In the genomic region with DNA sequence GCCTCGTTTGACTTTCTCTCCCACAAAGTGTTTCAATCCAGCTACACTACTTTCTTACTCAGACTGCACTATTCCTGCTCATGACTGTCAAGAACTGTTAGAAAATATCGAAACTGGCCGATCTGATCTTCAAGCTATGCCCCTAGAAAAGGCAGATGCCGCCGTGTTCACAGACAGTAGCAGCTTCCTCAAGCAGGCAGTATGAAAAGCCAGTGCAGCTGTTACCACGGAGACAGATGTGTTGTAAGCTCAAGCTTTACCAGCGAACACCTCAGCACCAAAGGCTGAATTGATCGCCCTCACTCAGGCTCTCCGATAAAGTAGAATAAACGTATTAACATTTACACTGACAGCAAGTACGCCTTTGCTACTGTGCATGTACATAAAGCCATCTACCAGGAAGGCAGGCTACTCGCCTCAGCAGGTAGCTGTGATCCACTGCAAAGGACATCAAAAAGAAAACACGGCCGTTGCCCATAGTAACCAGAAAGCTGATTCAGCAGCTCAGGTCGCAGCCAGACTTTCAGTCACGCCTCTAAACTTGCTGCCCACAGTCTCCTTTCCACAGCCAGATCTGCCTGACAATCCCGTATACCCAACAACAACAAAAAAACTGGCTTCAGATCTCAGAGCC, we compare ENCODE assay signal across 8 cellular contexts.
DNase-seq lines count a peak whose midpoint lies in the region; ATAC-seq, FAIRE-seq and TF ChIP-seq lines count a peak whose summit lies in the region.
"Not testable (repeated sequence)": the region's sequence is repeated elsewhere in the genome, so short reads cannot be mapped to it uniquely, and the experiment has no call there.

No MANE protein-coding gene starts in this region.

- not testable (repeated sequence) for H3K4me3 Mint-ChIP-seq in Calu3 (ENCODE audit: low read depth, unreplicated experiment); T-helper 2 cell treated with Interferon-gamma antibody and Interleukin-4, amounts not matched to agents 5 μg/mL and 100 μg/mL, for 36 hours; activated T-cell treated with anti-CD3 and anti-CD28 coated beads, Interleukin-2, amount 50 U/mL, for 24 hours

- CTCF ChIA-PET in Calu3 (lab: Charles Lee) = not testable (repeated sequence)

- FAIRE-seq in bronchial epithelial cell (lab: Jason Lieb, UNC) = not testable (repeated sequence)

- H3K9ac ChIP-seq in neural cell (ENCODE audit: low read length) = peak overlapping the region; percentile 39

- H3F3A ChIP-seq in neural cell (ENCODE audit: insufficient read depth, low read length, poor library complexity, severe bottlenecking) = not testable (repeated sequence)

- H3K27me3 Mint-ChIP-seq in Calu3 (ENCODE audit: unreplicated experiment) = peaks cover 36% of the 10 kb centered on the region
- H3K27me3 Mint-ChIP-seq in T-helper 2 cell treated with Interferon-gamma antibody and Interleukin-4, amounts not matched to agents 5 μg/mL and 100 μg/mL, for 36 hours (ENCODE audit: low read depth); activated T-cell treated with anti-CD3 and anti-CD28 coated beads, Interleukin-2, amount 50 U/mL, for 24 hours: not testable (repeated sequence)

- intact Hi-C loops in Calu3 (cut with micrococcal nuclease; ENCODE audit: unreplicated experiment) = not testable (repeated sequence)

- not testable (repeated sequence) for ATAC-seq in foreskin keratinocyte

- not testable (repeated sequence) for H3K4me1 Mint-ChIP-seq in Calu3 (ENCODE audit: low read depth, unreplicated experiment); T-helper 2 cell treated with Interferon-gamma antibody and Interleukin-4, amounts not matched to agents 5 μg/mL and 100 μg/mL, for 36 hours (ENCODE audit: low read depth); activated T-cell treated with anti-CD3 and anti-CD28 coated beads, Interleukin-2, amount 50 U/mL, for 24 hours (ENCODE audit: low read depth)

- TF ChIP-seq CTCF in Calu3 (IDR thresholded peaks at IDR 0.05; ENCODE audit: unreplicated experiment); bronchial epithelial cell (IDR thresholded peaks at IDR 0.05; ENCODE audit: insufficient read depth, low read length, severe bottlenecking); foreskin keratinocyte (conservative IDR thresholded peaks at IDR 0.05); neural cell (IDR thresholded peaks at IDR 0.05; ENCODE audit: poor library complexity, severe bottlenecking): not testable (repeated sequence)

- not testable (repeated sequence) for H2AFZ ChIP-seq in neural cell (ENCODE audit: low read depth, low read length)

- not testable (repeated sequence) for H3K9me3 Mint-ChIP-seq in Calu3 (ENCODE audit: low read depth, unreplicated experiment); T-helper 2 cell treated with Interferon-gamma antibody and Interleukin-4, amounts not matched to agents 5 μg/mL and 100 μg/mL, for 36 hours; activated T-cell treated with anti-CD3 and anti-CD28 coated beads, Interleukin-2, amount 50 U/mL, for 24 hours

- not testable (repeated sequence) for H3K79me2 ChIP-seq in neural cell (replicated peaks; ENCODE audit: insufficient read depth, low read length)

- H3K4me2 ChIP-seq in neural cell (ENCODE audit: low read length) = not testable (repeated sequence)

- H3K9me2 ChIP-seq in neural cell (ENCODE audit: insufficient read depth, low read length) = not testable (repeated sequence)

- not testable (repeated sequence) for H4K20me1 ChIP-seq in neural cell (ENCODE audit: insufficient read depth)

- not testable (repeated sequence) for H3K4me3 ChIP-seq in MG63; bronchial epithelial cell (ENCODE audit: low read depth, low read length)
- peak overlapping the region; percentile 50 for H3K4me3 ChIP-seq in neural cell (ENCODE audit: low read length)

- not testable (repeated sequence) for H3K36me3 ChIP-seq in MG63; bronchial epithelial cell (ENCODE audit: control insufficient read depth, insufficient read depth, low read length); neural cell (ENCODE audit: insufficient read depth, low read length)

- not testable (repeated sequence) for H3K9me3 ChIP-seq in MG63; neural cell (ENCODE audit: low read length)

- not testable (repeated sequence) for H3K4me1 ChIP-seq in foreskin keratinocyte

- not testable (repeated sequence) for H3K27ac ChIP-seq in foreskin keratinocyte
- peak overlapping the region; percentile 58 for H3K27ac ChIP-seq in neural cell (ENCODE audit: low read length)

- H3K27me3 ChIP-seq in MG63; bronchial epithelial cell (ENCODE audit: control insufficient read depth, insufficient read depth, low read length); foreskin keratinocyte; neural cell (ENCODE audit: insufficient read depth, low read depth, low read length): not testable (repeated sequence)

- BruUV-seq in Calu3 (replicated peaks; lab: Mats Ljungman, UMichigan) = not testable (repeated sequence)

- H3K27ac Mint-ChIP-seq in Calu3 (ENCODE audit: unreplicated experiment); T-helper 2 cell treated with Interferon-gamma antibody and Interleukin-4, amounts not matched to agents 5 μg/mL and 100 μg/mL, for 36 hours; activated T-cell treated with anti-CD3 and anti-CD28 coated beads, Interleukin-2, amount 50 U/mL, for 24 hours: not testable (repeated sequence)

- not testable (repeated sequence) for H3K36me3 Mint-ChIP-seq in Calu3 (ENCODE audit: insufficient read depth, unreplicated experiment); T-helper 2 cell treated with Interferon-gamma antibody and Interleukin-4, amounts not matched to agents 5 μg/mL and 100 μg/mL, for 36 hours (ENCODE audit: low read depth); activated T-cell treated with anti-CD3 and anti-CD28 coated beads, Interleukin-2, amount 50 U/mL, for 24 hours (ENCODE audit: low read depth)

- TF ChIP-seq EP300 in neural cell (conservative IDR thresholded peaks at IDR 0.05; ENCODE audit: poor library complexity, severe bottlenecking) = peak; percentile 74

- not testable (repeated sequence) for TF ChIP-seq RAD21 in neural cell (conservative IDR thresholded peaks at IDR 0.05)

- peak; percentile 35 for DNase-seq in Calu3
- peak; percentile 23 for DNase-seq in MG63
- DNase-seq in T-helper 2 cell treated with Interferon-gamma antibody and Interleukin-4, amounts not matched to agents 5 μg/mL and 100 μg/mL, for 36 hours (ENCODE audit: low spot score) = peak; percentile 5
- DNase-seq in activated T-cell treated with anti-CD3 and anti-CD28 coated beads, Interleukin-2, amount 50 U/mL, for 24 hours = peak; percentile 38
- DNase-seq in bronchial epithelial cell (ENCODE audit: low read depth) = peak; percentile 34
- DNase-seq in foreskin keratinocyte = peak; percentile 8 to 21
- peak; percentile 4 for DNase-seq in stimulated activated CD4-positive, alpha-beta T cell treated with anti-CD3 and anti-CD28 coated beads, Interleukin-4, amount 100 ng/mL, for 1 hour

TF ChIP-seq in neural cell, 6 proteins besides CTCF, POLR2A, EP300 and RAD21:
- TF ChIP-seq SMC3 (conservative IDR thresholded peaks at IDR 0.05; ENCODE audit: poor library complexity) = peak; percentile 42
